In the genomic region with DNA sequence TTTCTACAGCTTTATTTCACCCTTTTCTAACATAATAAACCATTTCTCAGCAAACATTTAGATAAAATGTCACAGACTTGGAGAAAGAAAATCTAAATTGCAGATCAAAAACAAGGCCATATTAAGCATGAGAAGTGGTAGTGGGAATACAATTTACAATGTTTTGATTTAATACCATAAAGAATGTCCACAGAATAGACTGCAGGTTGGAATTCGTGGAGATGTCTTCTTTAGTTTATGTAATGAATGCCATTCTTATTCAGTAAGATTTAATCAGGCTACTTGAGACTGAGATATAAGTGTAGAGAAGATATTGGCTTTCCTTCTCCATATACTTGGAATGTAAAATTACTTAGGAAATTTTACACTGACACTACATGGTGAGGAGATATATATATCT, we compare ENCODE assay signal across 16 cellular contexts.
DNase-seq lines count a peak whose midpoint lies in the region; ATAC-seq and TF ChIP-seq lines count a peak whose summit lies in the region.
"Had no signal": no experiment of that assay in that cellular context is flagged by ENCODE, and none has a peak within 500 bp of the region (broad histone marks: within the 10 kb centered on the region; RNA-seq: fewer than 3 reads in every experiment).

No MANE protein-coding gene starts in this region.

- POLR2A ChIA-PET in AG04450 (lab: Yijun Ruan, JAX) = no interaction called here

- WGBS in stomach, 5 donors = 14 to 39% (median 19%) methylated on average over 1 of the region's 1 CpG

- no peak for TF ChIP-seq CTCF in AG04450 (IDR thresholded peaks at IDR 0.05; ENCODE audit: low read depth, low read length)
- no peak for TF ChIP-seq CTCF in brain microvascular endothelial cell (IDR thresholded peaks at IDR 0.05; ENCODE audit: low read depth, low read length, missing control alignments)
- no peak for TF ChIP-seq CTCF in mesothelial cell of epicardium (IDR thresholded peaks at IDR 0.05; ENCODE audit: unreplicated experiment)
- TF ChIP-seq CTCF in stomach (IDR thresholded peaks at IDR 0.05) = no peak
- TF ChIP-seq CTCF in glutamatergic neuron (IDR thresholded peaks at IDR 0.05; ENCODE audit: partially characterized antibody, unreplicated experiment) = no peak

- H3K9me3 ChIP-seq in AG04450 (ENCODE audit: control insufficient read depth, insufficient read depth, low read length) (peaks cover 11% of the 10 kb centered on the region; the same call in 1 of the 2 replicates), stomach (peaks cover 0 to 19% (median 12%) of the 10 kb centered on the region in 4 donors)

- H3K4me1 Mint-ChIP-seq in mesothelial cell of epicardium (peaks cover 13% of the 10 kb centered on the region), glutamatergic neuron (ENCODE audit: low read depth, unreplicated experiment) (peaks cover 1% of the 10 kb centered on the region)
- H3K4me1 Mint-ChIP-seq: B cell; CD4-positive, alpha-beta memory T cell had no signal

- ATAC-seq in HG02642 (IDR thresholded peaks at IDR 0.05; ENCODE audit: poor library complexity, unreplicated experiment) = no peak
- ATAC-seq: HCT116 had no signal

- intact Hi-C loops in stomach (cut with DNase I; ENCODE audit: low total_unique reads) = no loop called here

- no peaks in the 10 kb centered on the region for H3K36me3 Mint-ChIP-seq in mesothelial cell of epicardium
- peaks cover 6% of the 10 kb centered on the region for H3K36me3 Mint-ChIP-seq in glutamatergic neuron (ENCODE audit: unreplicated experiment)
- H3K36me3 Mint-ChIP-seq: CD4-positive, alpha-beta memory T cell had no signal

- H3K27me3 Mint-ChIP-seq in mesothelial cell of epicardium (ENCODE audit: low read depth) (peaks cover 1% of the 10 kb centered on the region), glutamatergic neuron (ENCODE audit: unreplicated experiment) (no peaks in the 10 kb centered on the region)
- H3K27me3 Mint-ChIP-seq: B cell; CD4-positive, alpha-beta memory T cell had no signal

- H3K4me1 ChIP-seq in stomach = no peaks in the 10 kb centered on the region

- TF ChIP-seq EP300 in stomach (IDR thresholded peaks at IDR 0.05) = no peak

- H3K27me3 ChIP-seq in AG04450 (ENCODE audit: control insufficient read depth, insufficient read depth, low read length) (no peaks in the 10 kb centered on the region), brain microvascular endothelial cell (replicated peaks) (no peaks in the 10 kb centered on the region), stomach (no peaks in the 10 kb centered on the region)

- DNase-seq in AG04450 (ENCODE audit: low read depth, low spot score) = peak; percentile 29
- DNase-seq in M059J (ENCODE audit: low read depth) = peak; percentile 5
- peak; percentile 20 for DNase-seq in brain microvascular endothelial cell
- no peak for DNase-seq in mesothelial cell of epicardium (ENCODE audit: low spot score in 2 of 2, unreplicated experiment in 2 of 2)
- DNase-seq in stomach = no peak
- no peak for DNase-seq in glutamatergic neuron
- DNase-seq in activated CD8-positive, alpha-beta memory T cell treated with anti-CD3 and anti-CD28 coated beads for 24 hours = no peak
- DNase-seq: 8988T; C1 segment of cervical spinal cord; CD4-positive, alpha-beta memory T cell; DMS79 treated with DMSO at 0.1 percent for 48 hours; GF-D8 had no signal

- in situ Hi-C loops in brain microvascular endothelial cell (cut with HindIII; ENCODE audit: low pct_ligation_motif_present, low sequenced_read_pairs) = no loop called here

- H3K4me3 ChIP-seq in AG04450 (ENCODE audit: low read depth, low read length) (no peak overlapping the region), brain microvascular endothelial cell (ENCODE audit: low read depth, low read length) (no peak overlapping the region), stomach (no peak overlapping the region)

- H3K27ac ChIP-seq in AG04450 (ENCODE audit: low read depth, low read length) (no peak overlapping the region), brain microvascular endothelial cell (no peak overlapping the region), stomach (no peak overlapping the region)
- H3K27ac ChIP-seq: HL-60 had no signal

- peaks cover 22% of the 10 kb centered on the region for H3K9me3 Mint-ChIP-seq in mesothelial cell of epicardium
- peaks cover 3% of the 10 kb centered on the region for H3K9me3 Mint-ChIP-seq in glutamatergic neuron (ENCODE audit: unreplicated experiment)

- H3K27ac Mint-ChIP-seq in mesothelial cell of epicardium = peak overlapping the region; percentile 69
- H3K27ac Mint-ChIP-seq in glutamatergic neuron (ENCODE audit: unreplicated experiment) = no peak overlapping the region
- H3K27ac Mint-ChIP-seq: B cell; CD4-positive, alpha-beta memory T cell had no signal

- no peak overlapping the region for H3K4me3 Mint-ChIP-seq in mesothelial cell of epicardium
- H3K4me3 Mint-ChIP-seq in glutamatergic neuron (ENCODE audit: unreplicated experiment) = no peak overlapping the region
- H3K4me3 Mint-ChIP-seq: B cell; CD4-positive, alpha-beta memory T cell had no signal

- H3K36me3 ChIP-seq in brain microvascular endothelial cell (replicated peaks) (no peaks in the 10 kb centered on the region), stomach (no peaks in the 10 kb centered on the region)

- CTCF ChIA-PET in AG04450 (lab: Charles Lee) = no interaction called here

- no peak for TF ChIP-seq POLR2A in stomach (IDR thresholded peaks at IDR 0.05)

Comparison
In these comparisons a context has a peak if more than half of its experiments do, and no peak if none do; other contexts are left out.
1. DNase-seq: peak in AG04450 (single experiment), M059J (single experiment) and brain microvascular endothelial cell (single experiment); none in mesothelial cell of epicardium (0 of 2), stomach (single experiment), glutamatergic neuron (single experiment) and activated CD8-positive, alpha-beta memory T cell treated with anti-CD3 and anti-CD28 coated beads for 24 hours (single experiment).